ENCODE assay signal across 7 cellular contexts in the genomic region with DNA sequence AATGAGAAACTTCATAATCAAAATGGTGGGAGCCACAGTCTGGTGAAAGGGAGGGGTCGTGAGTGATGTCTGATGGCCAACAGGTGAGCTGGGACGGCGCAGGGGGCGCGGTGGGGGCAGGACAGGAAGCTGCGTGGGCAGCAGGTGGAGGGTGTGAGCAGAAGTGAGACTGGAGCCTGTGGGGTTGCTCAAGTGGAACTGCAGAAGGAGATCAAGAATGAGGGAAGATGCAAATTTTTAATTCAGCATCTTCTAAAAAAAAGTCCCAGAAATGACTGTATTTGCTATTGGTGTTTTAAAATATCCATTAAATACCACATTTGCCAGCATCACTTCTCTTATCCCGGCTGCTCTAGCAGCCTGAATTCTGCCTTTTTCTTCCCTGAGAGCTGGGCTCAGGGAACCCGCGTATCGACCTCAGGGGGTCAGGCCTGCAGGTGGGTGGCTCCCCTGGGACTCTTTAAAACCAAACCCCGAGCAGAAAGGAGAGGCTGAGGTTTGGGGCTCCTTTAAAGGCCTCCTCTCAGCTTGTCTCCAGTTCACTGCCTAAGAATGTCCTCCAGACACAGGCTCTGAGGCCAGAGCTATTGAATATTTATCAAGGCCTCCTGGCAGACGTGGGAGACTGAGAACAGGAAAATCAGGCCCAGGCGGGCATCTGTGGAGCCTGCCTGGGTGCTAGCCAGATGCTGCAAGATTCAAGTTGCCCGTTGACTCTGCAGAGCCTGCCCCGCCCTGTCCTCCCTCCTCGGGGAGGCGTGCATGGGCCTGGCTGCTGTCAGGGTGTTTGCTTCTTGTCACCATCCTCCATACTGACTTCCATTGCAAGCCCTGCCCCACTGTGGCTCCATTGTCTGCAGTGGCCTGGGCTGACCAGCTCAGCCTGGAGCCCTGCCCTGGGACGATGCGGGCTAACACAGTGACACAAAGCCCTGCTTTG. TPM values are rescaled to one million over a fixed set of nuclear protein-coding genes. Genes with fewer than 3 reads are reported as not detected.
DNase-seq lines count a peak whose midpoint lies in the region; ATAC-seq and TF ChIP-seq lines count a peak whose summit lies in the region.

No MANE protein-coding gene starts in this region.

- peak; percentile 54 for DNase-seq in NCI-H2107 (lab: John Stamatoyannopoulos, UW)
- peak in 9 of 10 donors; percentile 82 to 96 (median 91) for DNase-seq in dorsolateral prefrontal cortex
- peak; percentile 99 for DNase-seq in pons (ENCODE audit: low spot score)
- DNase-seq in MG63: no peak
- DNase-seq in EL: no peak

- no peak overlapping the region for H3K27ac ChIP-seq in HEK293 (ENCODE audit: extremely low read depth, low read depth, low read length)
- H3K27ac ChIP-seq in dorsolateral prefrontal cortex: peak overlapping the region; percentile 19 to 96 (median 91)

- H3K9me3 ChIP-seq in HEK293 (ENCODE audit: control insufficient read depth, insufficient read depth, low read depth, low read length) (no peaks in the 10 kb centered on the region), MG63 (no peaks in the 10 kb centered on the region)

- CTCF ChIA-PET in HEK293 (lab: Yijun Ruan, JAX): interaction anchor here (0.8 to 6.9 kb wide), 19 partner anchors 10 to 111 kb away, joined by 3 to 144 read pairs (median 4); no protein-coding TSS in a partner anchor

- peak; percentile 45 for ATAC-seq in GM18858 (IDR thresholded peaks at IDR 0.05; ENCODE audit: unreplicated experiment)

- POLR2A ChIA-PET in HEK293 (lab: Yijun Ruan, JAX): no interaction called here

- TF ChIP-seq CTCF in HEK293 (tag by site-specific recombination; IDR thresholded peaks at IDR 0.05) (no peak), dorsolateral prefrontal cortex (IDR thresholded peaks at IDR 0.05 in 54 of 56, conservative IDR thresholded peaks at IDR 0.05 in 2 of 56; ENCODE audit: low read depth in 1 of 56, partially characterized antibody in 56 of 56) (peak in 22 of 56 donors; percentile 6 to 55 (median 26))

- H3K27me3 ChIP-seq in dorsolateral prefrontal cortex (no peaks in the 10 kb centered on the region), MG63 (no peaks in the 10 kb centered on the region)

- no peaks in the 10 kb centered on the region for H3K36me3 ChIP-seq in HEK293 (ENCODE audit: control insufficient read depth in 2 of 2, insufficient read depth in 1 of 2, low read length in 2 of 2)
- no peaks in the 10 kb centered on the region for H3K36me3 ChIP-seq in MG63

- no peaks in the 10 kb centered on the region for H3K4me1 ChIP-seq in HEK293 (ENCODE audit: control insufficient read depth, insufficient read depth, low read length)

- H3K4me3 ChIP-seq in HEK293 (ENCODE audit: low read depth, low read length): no peak overlapping the region
- H3K4me3 ChIP-seq in dorsolateral prefrontal cortex: peak overlapping the region in 12 of 59 donors; percentile 3 to 45 (median 7)
- H3K4me3 ChIP-seq in MG63: no peak overlapping the region

- intact Hi-C loops in dorsolateral prefrontal cortex (cut with DNase I): loop anchor here (1.0 to 10.0 kb wide), 5 partner anchors 54 to 364 kb away; partner anchors contain the start of genes SYPL1 (in 2 of the 2) and NAMPT (in 1 of the 2)

TF ChIP-seq in HEK293, 187 proteins besides CTCF, POLR2A, EP300 and RAD21:
- 0 out of 2 replicates have a peak, but pooled peaks have one; percentile 21 for TF ChIP-seq ZIC2 (tag by site-specific recombination; IDR thresholded peaks at IDR 0.05)
- TF ChIP-seq ZNF596 (tag by site-specific recombination; IDR thresholded peaks at IDR 0.05): no peak
- TF ChIP-seq, protein P1, sequence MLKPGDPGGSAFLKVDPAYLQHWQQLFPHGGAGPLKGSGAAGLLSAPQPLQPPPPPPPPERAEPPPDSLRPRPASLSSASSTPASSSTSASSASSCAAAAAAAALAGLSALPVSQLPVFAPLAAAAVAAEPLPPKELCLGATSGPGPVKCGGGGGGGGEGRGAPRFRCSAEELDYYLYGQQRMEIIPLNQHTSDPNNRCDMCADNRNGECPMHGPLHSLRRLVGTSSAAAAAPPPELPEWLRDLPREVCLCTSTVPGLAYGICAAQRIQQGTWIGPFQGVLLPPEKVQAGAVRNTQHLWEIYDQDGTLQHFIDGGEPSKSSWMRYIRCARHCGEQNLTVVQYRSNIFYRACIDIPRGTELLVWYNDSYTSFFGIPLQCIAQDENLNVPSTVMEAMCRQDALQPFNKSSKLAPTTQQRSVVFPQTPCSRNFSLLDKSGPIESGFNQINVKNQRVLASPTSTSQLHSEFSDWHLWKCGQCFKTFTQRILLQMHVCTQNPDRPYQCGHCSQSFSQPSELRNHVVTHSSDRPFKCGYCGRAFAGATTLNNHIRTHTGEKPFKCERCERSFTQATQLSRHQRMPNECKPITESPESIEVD (tag by site-specific recombination; IDR thresholded peaks at IDR 0.05): no peak
- no peak for TF ChIP-seq ZBTB48 (tag by site-specific recombination; IDR thresholded peaks at IDR 0.05)
- TF ChIP-seq, protein P2, sequence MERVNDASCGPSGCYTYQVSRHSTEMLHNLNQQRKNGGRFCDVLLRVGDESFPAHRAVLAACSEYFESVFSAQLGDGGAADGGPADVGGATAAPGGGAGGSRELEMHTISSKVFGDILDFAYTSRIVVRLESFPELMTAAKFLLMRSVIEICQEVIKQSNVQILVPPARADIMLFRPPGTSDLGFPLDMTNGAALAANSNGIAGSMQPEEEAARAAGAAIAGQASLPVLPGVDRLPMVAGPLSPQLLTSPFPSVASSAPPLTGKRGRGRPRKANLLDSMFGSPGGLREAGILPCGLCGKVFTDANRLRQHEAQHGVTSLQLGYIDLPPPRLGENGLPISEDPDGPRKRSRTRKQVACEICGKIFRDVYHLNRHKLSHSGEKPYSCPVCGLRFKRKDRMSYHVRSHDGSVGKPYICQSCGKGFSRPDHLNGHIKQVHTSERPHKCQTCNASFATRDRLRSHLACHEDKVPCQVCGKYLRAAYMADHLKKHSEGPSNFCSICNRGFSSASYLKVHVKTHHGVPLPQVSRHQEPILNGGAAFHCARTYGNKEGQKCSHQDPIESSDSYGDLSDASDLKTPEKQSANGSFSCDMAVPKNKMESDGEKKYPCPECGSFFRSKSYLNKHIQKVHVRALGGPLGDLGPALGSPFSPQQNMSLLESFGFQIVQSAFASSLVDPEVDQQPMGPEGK (tag by site-specific recombination; IDR thresholded peaks at IDR 0.05): no peak
- TF ChIP-seq, protein P3, sequence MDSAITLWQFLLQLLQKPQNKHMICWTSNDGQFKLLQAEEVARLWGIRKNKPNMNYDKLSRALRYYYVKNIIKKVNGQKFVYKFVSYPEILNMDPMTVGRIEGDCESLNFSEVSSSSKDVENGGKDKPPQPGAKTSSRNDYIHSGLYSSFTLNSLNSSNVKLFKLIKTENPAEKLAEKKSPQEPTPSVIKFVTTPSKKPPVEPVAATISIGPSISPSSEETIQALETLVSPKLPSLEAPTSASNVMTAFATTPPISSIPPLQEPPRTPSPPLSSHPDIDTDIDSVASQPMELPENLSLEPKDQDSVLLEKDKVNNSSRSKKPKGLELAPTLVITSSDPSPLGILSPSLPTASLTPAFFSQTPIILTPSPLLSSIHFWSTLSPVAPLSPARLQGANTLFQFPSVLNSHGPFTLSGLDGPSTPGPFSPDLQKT (IDR thresholded peaks at IDR 0.05; ENCODE audit: borderline replicate concordance, low read depth, low read length): no peak
- TF ChIP-seq KLF1 (tag by site-specific recombination; IDR thresholded peaks at IDR 0.05): peak; percentile 59
- no peak for TF ChIP-seq EGR2 (tag by site-specific recombination; IDR thresholded peaks at IDR 0.05; ENCODE audit: low read depth)

RNA-seq across cellular contexts. Expression of gene SYPL1, which starts 53.9 kb away (rescaled TPM):
- total RNA-seq in dorsolateral prefrontal cortex: 10 to 100 TPM; 21.3 to 84.1 (median 36.2) TPM
- total RNA-seq in MG63 (2014; rRNA removed; shearing (Covaris generic); ENCODE audit: low replicate concordance): 27.7 and 42.8 TPM in 2 replicates

Comparison
In these comparisons a context has a peak if more than half of its experiments do, and no peak if none do; other contexts are left out.
1. DNase-seq: peak in NCI-H2107 (single experiment), dorsolateral prefrontal cortex (9 of 10) and pons (single experiment); none in MG63 (single experiment) and EL (single experiment).